8 cellular contexts compared by ENCODE assay signal in genomic region chr2:45964226-45964841, GRCh38.
DNase-seq lines count a peak whose midpoint lies in the region; ATAC-seq, FAIRE-seq and TF ChIP-seq lines count a peak whose summit lies in the region.

No MANE protein-coding gene starts in this region.

- H3K36me3 Mint-ChIP-seq in activated T-cell treated with anti-CD3 and anti-CD28 coated beads, Interleukin-2, amount 50 U/mL, for 24 hours (ENCODE audit: low read depth) = no peaks in the 10 kb centered on the region

- no peak overlapping the region for H3K9ac ChIP-seq in fibroblast of lung (ENCODE audit: insufficient read depth, low read length)

- H3K4me1 Mint-ChIP-seq in activated T-cell treated with anti-CD3 and anti-CD28 coated beads, Interleukin-2, amount 50 U/mL, for 24 hours (ENCODE audit: low read depth) = peaks cover 16% of the 10 kb centered on the region

- no peaks in the 10 kb centered on the region for H3K27me3 Mint-ChIP-seq in activated T-cell treated with anti-CD3 and anti-CD28 coated beads, Interleukin-2, amount 50 U/mL, for 24 hours

- no peak overlapping the region for H3K4me3 Mint-ChIP-seq in activated T-cell treated with anti-CD3 and anti-CD28 coated beads, Interleukin-2, amount 50 U/mL, for 24 hours

- no peak overlapping the region for H3K27ac Mint-ChIP-seq in activated T-cell treated with anti-CD3 and anti-CD28 coated beads, Interleukin-2, amount 50 U/mL, for 24 hours

- no peaks in the 10 kb centered on the region for H3K27me3 ChIP-seq in fibroblast of lung (ENCODE audit: control insufficient read depth, insufficient read depth, low read length)

- peaks cover 28% of the 10 kb centered on the region for H3K4me1 ChIP-seq in fibroblast of lung (ENCODE audit: control insufficient read depth, extremely low read depth, insufficient read depth, low read length)

- no peaks in the 10 kb centered on the region for H3K36me3 ChIP-seq in fibroblast of lung (ENCODE audit: control insufficient read depth, insufficient read depth, low read length)

- H4K20me1 ChIP-seq in fibroblast of lung (ENCODE audit: control insufficient read depth, extremely low read depth, insufficient read depth, low read length) = no peaks in the 10 kb centered on the region

- TF ChIP-seq CTCF in fibroblast of lung (conservative IDR thresholded peaks at IDR 0.05 in 1 of 2, IDR thresholded peaks at IDR 0.05 in 1 of 2; ENCODE audit: low read depth in 1 of 2, low read length in 2 of 2) = no peak

- no peak overlapping the region for H3K4me3 ChIP-seq in fibroblast of lung (replicated peaks in 1 of 4; ENCODE audit: control extremely low read depth in 1 of 4, insufficient read depth in 1 of 4, low read depth in 3 of 4, low read length in 4 of 4)

- ATAC-seq in HG03439 (IDR thresholded peaks at IDR 0.05; ENCODE audit: unreplicated experiment) = no peak

- no peak overlapping the region for H2AFZ ChIP-seq in fibroblast of lung (ENCODE audit: low read length)

- peak; percentile 70 for DNase-seq in NCI-H748 (lab: John Stamatoyannopoulos, UW; ENCODE audit: unreplicated experiment)
- DNase-seq in NCI-H748 treated with DMSO at 0.1 percent for 48 hours (lab: John Stamatoyannopoulos, UW) = no peak
- DNase-seq in RCC 7860 (ENCODE audit: low spot score) = peak; percentile 92
- DNase-seq in fibroblast of lung (ENCODE audit: low read depth in 2 of 2) = peak; percentile 86 to 90
- DNase-seq in pulmonary artery endothelial cell (ENCODE audit: low read depth, low spot score) = peak; percentile 90
- no peak for DNase-seq in activated effector memory CD4-positive, alpha-beta T cell treated with Interleukin-2 at 50 U/mL for 16 hours
- DNase-seq in activated T-cell treated with anti-CD3 and anti-CD28 coated beads, Interleukin-2, amount 50 U/mL, for 24 hours = no peak

- H3K9me3 ChIP-seq in fibroblast of lung (ENCODE audit: control insufficient read depth, insufficient read depth, low read depth, low read length) = no peaks in the 10 kb centered on the region

- H3K9me3 Mint-ChIP-seq in activated T-cell treated with anti-CD3 and anti-CD28 coated beads, Interleukin-2, amount 50 U/mL, for 24 hours = no peaks in the 10 kb centered on the region

- peak overlapping the region; percentile 19 for H3K27ac ChIP-seq in fibroblast of lung (ENCODE audit: insufficient read depth, low read length)

- peak overlapping the region; percentile 26 for H3K4me2 ChIP-seq in fibroblast of lung (ENCODE audit: extremely low read depth, insufficient read depth, low read length)

- no peaks in the 10 kb centered on the region for H3K79me2 ChIP-seq in fibroblast of lung (ENCODE audit: control insufficient read depth, insufficient read depth, low read length)

- FAIRE-seq in RCC 7860 (lab: Jason Lieb, UNC) = peak; percentile 95

Comparison
In these comparisons a context has a peak if more than half of its experiments do, and no peak if none do; other contexts are left out.
1. DNase-seq: peak in NCI-H748 (single experiment), RCC 7860 (single experiment), fibroblast of lung (2 of 2) and pulmonary artery endothelial cell (single experiment); none in NCI-H748 treated with DMSO at 0.1 percent for 48 hours (single experiment), activated effector memory CD4-positive, alpha-beta T cell treated with Interleukin-2 at 50 U/mL for 16 hours (single experiment) and activated T-cell treated with anti-CD3 and anti-CD28 coated beads, Interleukin-2, amount 50 U/mL, for 24 hours (single experiment).